Comparison of ENCODE assay signal across 1 cellular context in genomic region chr9:96599298-96599697, GRCh38.
A peak's percentile ranks its signal among the peaks of the same experiment; 100 is the strongest.
TF ChIP-seq lines count a peak whose summit lies in the region.

No MANE protein-coding gene starts in this region.

TF ChIP-seq in HepG2, 621 proteins besides CTCF, POLR2A, EP300 and RAD21:
- TF ChIP-seq ATF7 (IDR thresholded peaks at IDR 0.05) (peak; percentile 95), ATF7 (CRISPR knock-in tag; IDR thresholded peaks at IDR 0.05) (no peak), SRSF4 (IDR thresholded peaks at IDR 0.05; ENCODE audit: low read depth, low read length, poor library complexity, severe bottlenecking) (no peak), ZBTB46 (CRISPR knock-in tag; IDR thresholded peaks at IDR 0.05; ENCODE audit: borderline replicate concordance) (no peak), PPARG (CRISPR knock-in tag; conservative IDR thresholded peaks at IDR 0.05) (no peak), RNF219 (CRISPR knock-in tag; IDR thresholded peaks at IDR 0.05) (no peak), ZNF354B (CRISPR knock-in tag; IDR thresholded peaks at IDR 0.05) (no peak), CREB1 (IDR thresholded peaks at IDR 0.05) (peak; percentile 66), CREB1 (CRISPR knock-in tag; IDR thresholded peaks at IDR 0.05) (no peak), CREB3 (CRISPR knock-in tag; IDR thresholded peaks at IDR 0.05) (no peak), PHF20 (CRISPR knock-in tag; IDR thresholded peaks at IDR 0.05) (no peak), ZSCAN12 (CRISPR knock-in tag; IDR thresholded peaks at IDR 0.05) (no peak), POLR2G (IDR thresholded peaks at IDR 0.05; ENCODE audit: low read depth, low read length) (no peak), ZNF253 (CRISPR knock-in tag; IDR thresholded peaks at IDR 0.05; ENCODE audit: borderline replicate concordance) (no peak), ARNT (IDR thresholded peaks at IDR 0.05) (no peak), ZNF431 (CRISPR knock-in tag; IDR thresholded peaks at IDR 0.05; ENCODE audit: borderline replicate concordance, low read depth) (no peak), THYN1 (CRISPR knock-in tag; IDR thresholded peaks at IDR 0.05; ENCODE audit: borderline replicate concordance, low read depth) (no peak), ZNF296 (CRISPR knock-in tag; conservative IDR thresholded peaks at IDR 0.05) (no peak)
- TF ChIP-seq, protein P1, sequence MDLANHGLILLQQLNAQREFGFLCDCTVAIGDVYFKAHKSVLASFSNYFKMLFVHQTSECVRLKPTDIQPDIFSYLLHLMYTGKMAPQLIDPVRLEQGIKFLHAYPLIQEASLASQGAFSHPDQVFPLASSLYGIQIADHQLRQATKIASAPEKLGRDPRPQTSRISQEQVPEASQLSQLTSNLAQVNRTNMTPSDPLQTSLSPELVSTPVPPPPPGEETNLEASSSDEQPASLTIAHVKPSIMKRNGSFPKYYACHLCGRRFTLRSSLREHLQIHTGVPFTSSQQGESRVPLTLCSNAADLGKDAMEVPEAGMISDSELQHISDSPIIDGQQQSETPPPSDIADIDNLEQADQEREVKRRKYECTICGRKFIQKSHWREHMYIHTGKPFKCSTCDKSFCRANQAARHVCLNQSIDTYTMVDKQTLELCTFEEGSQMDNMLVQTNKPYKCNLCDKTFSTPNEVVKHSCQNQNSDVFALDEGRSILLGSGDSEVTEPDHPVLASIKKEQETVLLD (CRISPR knock-in tag; IDR thresholded peaks at IDR 0.05; ENCODE audit: low read depth): no peak
TF ChIP-seq in HepG2: peak in this region for 2.
